8 cellular contexts compared by ENCODE assay signal in the genomic region with DNA sequence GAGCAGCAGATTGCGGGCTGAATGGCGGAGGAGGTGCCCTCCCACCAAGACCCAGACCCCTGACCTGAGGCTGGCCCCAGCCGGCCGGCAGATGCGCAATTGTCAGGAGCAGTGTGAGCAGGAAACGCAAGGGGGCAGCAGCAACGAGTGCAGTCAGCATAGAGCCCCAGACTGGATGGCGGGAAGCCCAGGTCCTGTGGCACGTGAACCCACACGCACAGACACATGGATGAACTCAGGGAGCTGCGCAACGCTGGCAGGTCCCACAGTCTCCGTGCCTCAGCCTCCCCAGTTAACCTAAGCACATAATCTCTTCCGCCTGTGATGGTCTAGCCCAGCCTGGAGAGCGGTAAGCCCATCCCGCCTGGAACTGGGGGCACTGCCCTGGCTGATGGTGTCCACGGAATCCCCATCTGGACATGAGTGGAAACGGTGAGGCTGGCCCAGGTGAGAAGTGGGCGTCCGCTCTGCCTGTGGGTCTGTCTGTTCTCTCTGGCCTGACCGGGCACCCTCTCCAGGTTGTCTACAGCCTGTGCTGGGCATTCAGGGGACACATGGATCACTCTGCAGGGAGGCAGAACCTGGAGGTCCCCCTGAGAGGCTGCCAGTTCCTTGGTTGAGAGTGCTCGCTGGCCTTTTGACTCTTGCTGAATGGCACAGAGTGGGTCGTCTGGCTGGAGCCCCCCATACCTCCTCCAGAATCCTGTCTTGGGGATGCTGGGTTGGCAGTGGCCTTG. TPM values are rescaled to one million over a fixed set of nuclear protein-coding genes. Genes with fewer than 3 reads are reported as not detected.
DNase-seq lines count a peak whose midpoint lies in the region; ATAC-seq and TF ChIP-seq lines count a peak whose summit lies in the region.

No MANE protein-coding gene starts in this region.

- H3K9me3 ChIP-seq in right atrium auricular region = no peaks in the 10 kb centered on the region
- H3K9me3 ChIP-seq in esophagus squamous epithelium = peaks cover 0 to 6% (median 0%) of the 10 kb centered on the region in 3 donors
- no peaks in the 10 kb centered on the region for H3K9me3 ChIP-seq in upper lobe of right lung

- no peak overlapping the region for H3K4me3 Mint-ChIP-seq in nephron progenitor cell

- DNase-seq in Right ventricle myocardium inferior (ENCODE audit: missing footprints) (peak; percentile 68), right atrium auricular region (ENCODE audit: low spot score) (no peak), NCI-H69 (lab: John Stamatoyannopoulos, UW) (peak; percentile 62), activated T-cell treated with anti-CD3 and anti-CD28 coated beads for 48 hours (ENCODE audit: low read depth) (peak; percentile 47), esophagus squamous epithelium (lab: John Stamatoyannopoulos, UW) (no peak), nephron progenitor cell (peak; percentile 81), upper lobe of right lung (peak; percentile 84), NCI-H1048 (lab: John Stamatoyannopoulos, UW) (no peak)

- H3K4me3 ChIP-seq in right atrium auricular region = no peak overlapping the region
- H3K4me3 ChIP-seq in esophagus squamous epithelium = no peak overlapping the region
- H3K4me3 ChIP-seq in upper lobe of right lung = no peak overlapping the region

- intact Hi-C loops in Right ventricle myocardium inferior (cut with DNase I) (no loop called here), esophagus squamous epithelium (cut with DNase I) (no loop called here), upper lobe of right lung (cut with DNase I) (no loop called here)

- H3K27ac ChIP-seq in right atrium auricular region (no peak overlapping the region), esophagus squamous epithelium (no peak overlapping the region), upper lobe of right lung (no peak overlapping the region)

- TF ChIP-seq CTCF in right atrium auricular region (IDR thresholded peaks at IDR 0.05) = peak in 1 of 2 donors; percentile 63
- TF ChIP-seq CTCF in esophagus squamous epithelium (IDR thresholded peaks at IDR 0.05) = peak; percentile 52 to 77 (median 60)
- peak; percentile 69 for TF ChIP-seq CTCF in nephron progenitor cell (IDR thresholded peaks at IDR 0.05)
- peak; percentile 60 for TF ChIP-seq CTCF in upper lobe of right lung (IDR thresholded peaks at IDR 0.05)

- H3K36me3 Mint-ChIP-seq in nephron progenitor cell (ENCODE audit: low read depth) = no peaks in the 10 kb centered on the region

- 32 to 51% methylated on average over 9 to 15 of the region's 23 CpGs for WGBS in esophagus squamous epithelium, 2 donors

- peaks cover 14% of the 10 kb centered on the region for H3K27me3 Mint-ChIP-seq in nephron progenitor cell (ENCODE audit: low read depth, poor library complexity)

- H3K27me3 ChIP-seq in right atrium auricular region (no peaks in the 10 kb centered on the region), esophagus squamous epithelium (peaks cover 0 to 43% (median 0%) of the 10 kb centered on the region in 4 donors), upper lobe of right lung (peaks cover 11% of the 10 kb centered on the region)

- TF ChIP-seq POLR2A in esophagus squamous epithelium (IDR thresholded peaks at IDR 0.05) = no peak

- H3K36me3 ChIP-seq in right atrium auricular region (no peaks in the 10 kb centered on the region), esophagus squamous epithelium (no peaks in the 10 kb centered on the region), upper lobe of right lung (no peaks in the 10 kb centered on the region)

- H3K4me1 Mint-ChIP-seq in nephron progenitor cell = peaks cover 22% of the 10 kb centered on the region

- H3K27ac Mint-ChIP-seq in nephron progenitor cell = no peak overlapping the region

- no peaks in the 10 kb centered on the region for H3K9me3 Mint-ChIP-seq in nephron progenitor cell

- ATAC-seq in Right ventricle myocardium inferior = peak; percentile 40
- peak; percentile 84 for ATAC-seq in upper lobe of right lung

- H3K4me1 ChIP-seq in right atrium auricular region (no peaks in the 10 kb centered on the region), esophagus squamous epithelium (peaks cover 0 to 10% (median 0%) of the 10 kb centered on the region in 3 donors), upper lobe of right lung (no peaks in the 10 kb centered on the region)

RNA-seq across cellular contexts. Expression of gene TBX10, which starts 0.6 kb away (rescaled TPM):
- total RNA-seq in Right ventricle myocardium inferior (0.41 TPM), right atrium auricular region (not detected), esophagus squamous epithelium (not detected), upper lobe of right lung (not detected)

RNA-seq across cellular contexts. Expression of gene ACY3, which starts 10.3 kb away (rescaled TPM):
- total RNA-seq in Right ventricle myocardium inferior (not detected), right atrium auricular region (not detected), esophagus squamous epithelium (under 1 TPM in 1 of 4 donors, not detected in 3; 0.44 TPM), upper lobe of right lung (0.32 TPM)

RNA-seq across cellular contexts. Expression of gene NUDT8, which starts 10.5 kb away (rescaled TPM):
- total RNA-seq in Right ventricle myocardium inferior = 104 TPM
- 10 to 100 TPM; 29.8 to 78.6 TPM for total RNA-seq in right atrium auricular region
- total RNA-seq in esophagus squamous epithelium = 10 to 100 TPM; 37.5 to 68.0 (median 47.0) TPM
- total RNA-seq in upper lobe of right lung = 12.2 TPM

RNA-seq across cellular contexts. Expression of gene NDUFV1, which starts 33.5 kb away (rescaled TPM):
- total RNA-seq in Right ventricle myocardium inferior (724 TPM), right atrium auricular region (100 to 1,000 TPM; 424 to 522 TPM), esophagus squamous epithelium (100 to 1,000 TPM; 206 to 260 (median 254) TPM), upper lobe of right lung (141 TPM)

RNA-seq across cellular contexts. Expression of gene ALDH3B2, which starts 34.2 kb away (rescaled TPM):
- total RNA-seq in Right ventricle myocardium inferior (not detected), right atrium auricular region (not detected), esophagus squamous epithelium (100 to 1,000 TPM in 3 of 4 donors, 10 to 100 TPM in 1; 62.6 to 181 (median 120) TPM), upper lobe of right lung (1.3 TPM)

Comparison
In these comparisons a context has a peak if more than half of its experiments do, and no peak if none do; other contexts are left out.
1. DNase-seq: peak in Right ventricle myocardium inferior (single experiment), NCI-H69 (single experiment), activated T-cell treated with anti-CD3 and anti-CD28 coated beads for 48 hours (single experiment), nephron progenitor cell (single experiment) and upper lobe of right lung (single experiment); none in right atrium auricular region (single experiment), esophagus squamous epithelium (single experiment) and NCI-H1048 (single experiment).